In genomic region chr5:177607115-177607451, GRCh38 we compare ENCODE assay signal across 15 cellular contexts. TPM values are rescaled to one million over a fixed set of nuclear protein-coding genes. Genes with fewer than 3 reads are reported as not detected.
DNase-seq lines count a peak whose midpoint lies in the region; ATAC-seq and TF ChIP-seq lines count a peak whose summit lies in the region.
"Had no signal": no experiment of that assay in that cellular context is flagged by ENCODE, and none has a peak within 500 bp of the region (broad histone marks: within the 10 kb centered on the region; RNA-seq: fewer than 3 reads in every experiment).

No MANE protein-coding gene starts in this region.

- ATAC-seq in left ventricle myocardium superior (peak; percentile 3), heart left ventricle (no peak)

- TF ChIP-seq POLR2A in heart left ventricle (IDR thresholded peaks at IDR 0.05) = no peak

- intact Hi-C loops in left ventricle myocardium superior (cut with micrococcal nuclease) (no loop called here), heart left ventricle (cut with DNase I) (loop anchor here in 3 of 10 donors (10.0 kb wide), 2 partner anchors 202 to 458 kb away; partner anchors contain the start of genes F12 (in 1 of the 3) and PFN3 (in 1 of the 3))

- H3K27me3 ChIP-seq in heart left ventricle (no peaks in the 10 kb centered on the region), adipocyte (replicated peaks; ENCODE audit: control insufficient read depth, insufficient read depth, low read length) (no peaks in the 10 kb centered on the region)
- H3K27me3 ChIP-seq: breast epithelium, pancreas, uterus had no signal

- H3K4me3 ChIP-seq in heart left ventricle = no peak overlapping the region
- no peak overlapping the region for H3K4me3 ChIP-seq in adipocyte (ENCODE audit: low read length)
- no peak overlapping the region for H3K4me3 ChIP-seq in mesodermal cell (ENCODE audit: extremely low read depth, insufficient read depth, low read length, poor library complexity, severe bottlenecking)
- H3K4me3 ChIP-seq: breast epithelium, HAP-1, lower lobe of right lung, pancreas, uterus had no signal

- H3K4me1 ChIP-seq in heart left ventricle (peaks cover 0 to 11% (median 0%) of the 10 kb centered on the region in 12 donors), adipocyte (ENCODE audit: control insufficient read depth, insufficient read depth, low read length) (peaks cover 11% of the 10 kb centered on the region), mesodermal cell (ENCODE audit: control insufficient read depth, insufficient read depth, low read length, poor library complexity, severe bottlenecking) (peaks cover 3% of the 10 kb centered on the region)
- H3K4me1 ChIP-seq: breast epithelium, HAP-1, pancreas had no signal

- 63 to 67% (median 66%) methylated on average over 10 to 11 of the region's 11 CpGs for WGBS in heart left ventricle, 4 donors
- 60 to 73% methylated on average over 6 to 11 of the region's 11 CpGs for whole genome bisulfite sequencing in mesodermal cell (ENCODE audit: insufficient coverage in 2 of 2), 2 experiments

- H3K9me3 ChIP-seq in heart left ventricle (no peaks in the 10 kb centered on the region), adipocyte (ENCODE audit: control insufficient read depth, low read length) (no peaks in the 10 kb centered on the region), mesodermal cell (ENCODE audit: control insufficient read depth, low read length) (no peaks in the 10 kb centered on the region)
- H3K9me3 ChIP-seq: breast epithelium, HAP-1, lower lobe of right lung, pancreas, uterus had no signal

- TF ChIP-seq CTCF in heart left ventricle (IDR thresholded peaks at IDR 0.05) = no peak

- no peak for DNase-seq in left ventricle myocardium superior
- no peak for DNase-seq in heart left ventricle
- no peak for DNase-seq in adipocyte (ENCODE audit: low read depth)
- DNase-seq in NCI-H524 treated with DMSO at 0.1 percent for 48 hours (lab: John Stamatoyannopoulos, UW) = no peak
- DNase-seq in SIG-M5 treated with dmso at 0.1 percent for 504 hours (lab: John Stamatoyannopoulos, UW; ENCODE audit: unreplicated experiment) = no peak
- DNase-seq in RPMI8226 = no peak
- no peak for DNase-seq in inferior parietal cortex (ENCODE audit: extremely low spot score)
- DNase-seq: GF-D8, NCI-H1417 treated with DMSO at 0.1 percent for 48 hours had no signal

- peak overlapping the region; percentile 37 for H3K9ac ChIP-seq in adipocyte (ENCODE audit: low read length)

- peaks cover 0 to 19% (median 4%) of the 10 kb centered on the region in 9 donors for H3K36me3 ChIP-seq in heart left ventricle
- peaks cover 27% of the 10 kb centered on the region for H3K36me3 ChIP-seq in adipocyte (ENCODE audit: control insufficient read depth, insufficient read depth, low read length, severe bottlenecking)
- H3K36me3 ChIP-seq in mesodermal cell (ENCODE audit: control insufficient read depth, insufficient read depth, low read length) = peaks cover 34% of the 10 kb centered on the region
- H3K36me3 ChIP-seq: breast epithelium, HAP-1, pancreas, uterus had no signal

- no peak overlapping the region for H3K27ac ChIP-seq in heart left ventricle
- peak overlapping the region; percentile 10 for H3K27ac ChIP-seq in mesodermal cell (ENCODE audit: low read depth, low read length, severe bottlenecking)
- H3K27ac ChIP-seq: breast epithelium, lower lobe of right lung, pancreas, uterus had no signal

RNA-seq across cellular contexts. Expression of gene B4GALT7, which starts 7.2 kb away (rescaled TPM):
- 15.4 TPM for total RNA-seq in left ventricle myocardium superior
- total RNA-seq in heart left ventricle = 10 to 100 TPM; 10.5 to 23.5 (median 17.7) TPM
- polyA plus RNA-seq in heart left ventricle = 10 to 100 TPM; 18.4 to 24.7 TPM
- polyA plus RNA-seq in mesodermal cell (2013, experiment 1 of 2) = 28.4 TPM
- 21.6 TPM for polyA plus RNA-seq in mesodermal cell (2013, experiment 2 of 2)

RNA-seq across cellular contexts. Expression of gene TMED9, which starts 15.1 kb away (rescaled TPM):
- total RNA-seq in left ventricle myocardium superior (63.9 TPM), heart left ventricle (100 to 1,000 TPM in 2 of 9 donors, 10 to 100 TPM in 7; 46.2 to 138 (median 77.0) TPM)
- 100 to 1,000 TPM in 1 of 2 donors, 10 to 100 TPM in 1; 62.8 to 321 TPM for polyA plus RNA-seq in heart left ventricle
- 316 TPM for polyA plus RNA-seq in mesodermal cell (2013, experiment 1 of 2)
- polyA plus RNA-seq in mesodermal cell (2013, experiment 2 of 2) = 273 TPM

RNA-seq across cellular contexts. Expression of gene FAM193B, which starts 52.7 kb away (rescaled TPM):
- total RNA-seq in left ventricle myocardium superior = 26.4 TPM
- 10 to 100 TPM; 13.1 to 34.4 (median 20.2) TPM for total RNA-seq in heart left ventricle
- 10 to 100 TPM; 17.4 to 58.9 TPM for polyA plus RNA-seq in heart left ventricle
- polyA plus RNA-seq in mesodermal cell (2013, experiment 1 of 2) = 84.5 TPM
- polyA plus RNA-seq in mesodermal cell (2013, experiment 2 of 2) = 80.8 TPM
